Comparison of ENCODE assay signal across 10 cellular contexts in the genomic region with DNA sequence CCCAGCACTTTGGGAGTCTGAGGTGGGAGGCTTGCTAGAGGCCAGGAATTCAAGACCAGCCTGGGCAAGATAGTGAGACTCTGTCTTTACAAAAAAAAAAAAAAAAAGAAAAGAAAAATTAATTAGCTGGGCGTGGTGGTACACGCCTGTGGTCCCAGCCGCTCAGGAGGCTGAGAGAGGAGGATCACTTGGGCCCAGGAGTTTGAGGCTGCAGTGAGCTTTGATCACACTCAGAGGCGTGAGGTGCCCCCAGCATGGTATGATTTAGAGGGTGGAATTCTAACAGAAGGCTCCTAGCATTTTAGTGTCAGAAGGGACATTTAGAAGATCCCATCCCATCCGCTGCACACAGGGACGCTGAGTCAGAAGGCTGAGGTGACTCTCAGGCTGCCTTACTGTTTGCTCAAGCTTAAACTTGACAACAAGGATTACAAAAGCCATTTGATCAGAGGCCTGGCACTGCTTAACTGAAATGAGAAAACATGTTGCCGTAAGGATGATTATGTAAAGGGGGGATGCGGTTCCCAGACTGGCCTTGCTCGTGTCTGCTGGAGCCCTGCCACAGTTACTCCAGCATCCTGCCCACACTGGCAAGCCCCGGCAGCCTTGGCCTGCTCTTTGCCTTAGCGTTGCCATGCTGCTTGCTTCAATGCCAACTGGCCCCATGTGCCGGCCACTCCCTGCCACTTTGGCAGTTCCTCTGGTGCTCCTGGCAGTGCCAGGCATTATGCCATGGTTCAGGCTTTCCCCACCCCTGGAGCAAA. TPM values are rescaled to one million over a fixed set of nuclear protein-coding genes. Genes with fewer than 3 reads are reported as not detected.
DNase-seq lines count a peak whose midpoint lies in the region; ATAC-seq and TF ChIP-seq lines count a peak whose summit lies in the region.
"Had no signal": no experiment of that assay in that cellular context is flagged by ENCODE, and none has a peak within 500 bp of the region (broad histone marks: within the 10 kb centered on the region; RNA-seq: fewer than 3 reads in every experiment).

No MANE protein-coding gene starts in this region.

- no peaks in the 10 kb centered on the region for H3K9me3 Mint-ChIP-seq in activated B cell treated with CpG ODN at 0.5 μM for 24 hours

- 50 to 79% (median 61%) methylated on average over 10 to 12 of the region's 12 CpGs for WGBS in spleen, 5 donors
- WGBS in tibial nerve, 2 donors: 56 to 61% methylated on average over 12 of the region's 12 CpGs

- intact Hi-C loops in activated B cell treated with CpG ODN at 0.5 μM for 24 hours (cut with micrococcal nuclease) (no loop called here), left ventricle myocardium superior (cut with micrococcal nuclease) (no loop called here), spleen (cut with DNase I; ENCODE audit: low total_unique reads) (no loop called here)

- H3K4me1 ChIP-seq in spleen: peaks cover 19 to 89% (median 63%) of the 10 kb centered on the region in 6 donors
- H3K4me1 ChIP-seq in tibial nerve: peaks cover 0 to 38% (median 5%) of the 10 kb centered on the region in 4 donors

- H3K27me3 ChIP-seq in spleen (replicated peaks in 1 of 7) (no peaks in the 10 kb centered on the region), tibial nerve (no peaks in the 10 kb centered on the region)

- CTCF ChIA-PET in activated B cell treated with CpG ODN at 0.5 μM for 24 hours (lab: Charles Lee): interaction anchor here (1.3 kb wide), 1 partner anchor 12 kb away, joined by 3 read pairs; no protein-coding TSS in a partner anchor

- H3K36me3 ChIP-seq in spleen: no peaks in the 10 kb centered on the region
- no peaks in the 10 kb centered on the region for H3K36me3 ChIP-seq in tibial nerve

- H3K27ac Mint-ChIP-seq in activated B cell treated with CpG ODN at 0.5 μM for 24 hours: peak overlapping the region; percentile 41

- peak in 1 of 2 donors; percentile 46 for TF ChIP-seq EP300 in tibial nerve (IDR thresholded peaks at IDR 0.05)

- H3K4me3 ChIP-seq in spleen (no peak overlapping the region), tibial nerve (no peak overlapping the region)

- H3K27ac ChIP-seq in spleen: peak overlapping the region in 5 of 8 donors; percentile 15 to 80 (median 70)
- peak overlapping the region in 2 of 4 donors; percentile 36 to 46 for H3K27ac ChIP-seq in tibial nerve
- H3K27ac ChIP-seq: parathyroid adenoma had no signal

- no peak for TF ChIP-seq POLR2A in spleen (IDR thresholded peaks at IDR 0.05)
- no peak for TF ChIP-seq POLR2A in tibial nerve (IDR thresholded peaks at IDR 0.05)

- H3K36me3 Mint-ChIP-seq in activated B cell treated with CpG ODN at 0.5 μM for 24 hours (ENCODE audit: low read depth): peaks cover 3% of the 10 kb centered on the region

- peaks cover 85% of the 10 kb centered on the region for H3K4me1 Mint-ChIP-seq in activated B cell treated with CpG ODN at 0.5 μM for 24 hours

- H3K9me3 ChIP-seq in spleen: no peaks in the 10 kb centered on the region
- H3K9me3 ChIP-seq in tibial nerve: no peaks in the 10 kb centered on the region

- no peak for TF ChIP-seq CTCF in activated B cell treated with CpG ODN at 0.5 μM for 24 hours (IDR thresholded peaks at IDR 0.05)
- no peak for TF ChIP-seq CTCF in spleen (IDR thresholded peaks at IDR 0.05 in 8 of 11, conservative IDR thresholded peaks at IDR 0.05 in 3 of 11)
- no peak for TF ChIP-seq CTCF in tibial nerve (IDR thresholded peaks at IDR 0.05)

- no peak overlapping the region for H3K4me3 Mint-ChIP-seq in activated B cell treated with CpG ODN at 0.5 μM for 24 hours

- ATAC-seq in activated B cell treated with CpG ODN at 0.5 μM for 24 hours (ENCODE audit: low read depth) (no peak), left ventricle myocardium superior (peak; percentile 89), SK-N-SH treated with all-trans-retinoic acid at 6 μM for 48 hours (no peak), HG03520 (IDR thresholded peaks at IDR 0.05; ENCODE audit: unreplicated experiment) (no peak)

- peak; percentile 6 for DNase-seq in GOT3 (lab: John Stamatoyannopoulos, UW)
- no peak for DNase-seq in activated B cell treated with CpG ODN at 0.5 μM for 24 hours
- DNase-seq in left ventricle myocardium superior: peak; percentile 74
- peak; percentile 89 for DNase-seq in spleen
- DNase-seq in NCI-H526 (lab: John Stamatoyannopoulos, UW): no peak
- no peak for DNase-seq in tibial nerve (ENCODE audit: low spot score in 2 of 2)
- DNase-seq: NCI-H2171 had no signal

- no peaks in the 10 kb centered on the region for H3K27me3 Mint-ChIP-seq in activated B cell treated with CpG ODN at 0.5 μM for 24 hours

- POLR2A ChIA-PET in activated B cell treated with CpG ODN at 0.5 μM for 24 hours (lab: Charles Lee): interaction anchor here (0.9 to 4.2 kb wide), 4 partner anchors 12 to 82 kb away, joined by 3 to 17 read pairs (median 6); no protein-coding TSS in a partner anchor

TF ChIP-seq in SK-N-SH treated with all-trans-retinoic acid at 6 μM for 48 hours, 23 proteins besides CTCF, POLR2A, EP300 and RAD21:
- TF ChIP-seq, protein P1, sequence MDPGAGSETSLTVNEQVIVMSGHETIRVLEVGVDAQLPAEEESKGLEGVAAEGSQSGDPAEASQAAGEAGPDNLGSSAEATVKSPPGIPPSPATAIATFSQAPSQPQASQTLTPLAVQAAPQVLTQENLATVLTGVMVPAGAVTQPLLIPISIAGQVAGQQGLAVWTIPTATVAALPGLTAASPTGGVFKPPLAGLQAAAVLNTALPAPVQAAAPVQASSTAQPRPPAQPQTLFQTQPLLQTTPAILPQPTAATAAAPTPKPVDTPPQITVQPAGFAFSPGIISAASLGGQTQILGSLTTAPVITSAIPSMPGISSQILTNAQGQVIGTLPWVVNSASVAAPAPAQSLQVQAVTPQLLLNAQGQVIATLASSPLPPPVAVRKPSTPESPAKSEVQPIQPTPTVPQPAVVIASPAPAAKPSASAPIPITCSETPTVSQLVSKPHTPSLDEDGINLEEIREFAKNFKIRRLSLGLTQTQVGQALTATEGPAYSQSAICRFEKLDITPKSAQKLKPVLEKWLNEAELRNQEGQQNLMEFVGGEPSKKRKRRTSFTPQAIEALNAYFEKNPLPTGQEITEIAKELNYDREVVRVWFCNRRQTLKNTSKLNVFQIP (CRISPR knock-in tag; IDR thresholded peaks at IDR 0.05; ENCODE audit: borderline replicate concordance, low read depth): no peak

RNA-seq across cellular contexts. Expression of a gene that starts 45.6 kb away (rescaled TPM):
- total RNA-seq in activated B cell treated with CpG ODN at 0.5 μM for 24 hours: 32.1 and 35.4 TPM in 2 replicates
- 6.2 TPM for total RNA-seq in left ventricle myocardium superior
- 10 to 100 TPM; 14.6 to 32.0 (median 19.4) TPM for total RNA-seq in spleen
- polyA plus RNA-seq in spleen: 1 to 10 TPM; 2.5 to 4.4 (median 4.3) TPM
- total RNA-seq in tibial nerve: 10 to 100 TPM in 3 of 4 donors, 1 to 10 TPM in 1; 7.2 to 14.4 (median 12.2) TPM

Comparison
In these comparisons a context has a peak if more than half of its experiments do, and no peak if none do; other contexts are left out.
1. DNase-seq: peak in GOT3 (single experiment), left ventricle myocardium superior (single experiment) and spleen (single experiment); none in activated B cell treated with CpG ODN at 0.5 μM for 24 hours (single experiment), NCI-H526 (0 of 2) and tibial nerve (0 of 2).